In the genomic region with DNA sequence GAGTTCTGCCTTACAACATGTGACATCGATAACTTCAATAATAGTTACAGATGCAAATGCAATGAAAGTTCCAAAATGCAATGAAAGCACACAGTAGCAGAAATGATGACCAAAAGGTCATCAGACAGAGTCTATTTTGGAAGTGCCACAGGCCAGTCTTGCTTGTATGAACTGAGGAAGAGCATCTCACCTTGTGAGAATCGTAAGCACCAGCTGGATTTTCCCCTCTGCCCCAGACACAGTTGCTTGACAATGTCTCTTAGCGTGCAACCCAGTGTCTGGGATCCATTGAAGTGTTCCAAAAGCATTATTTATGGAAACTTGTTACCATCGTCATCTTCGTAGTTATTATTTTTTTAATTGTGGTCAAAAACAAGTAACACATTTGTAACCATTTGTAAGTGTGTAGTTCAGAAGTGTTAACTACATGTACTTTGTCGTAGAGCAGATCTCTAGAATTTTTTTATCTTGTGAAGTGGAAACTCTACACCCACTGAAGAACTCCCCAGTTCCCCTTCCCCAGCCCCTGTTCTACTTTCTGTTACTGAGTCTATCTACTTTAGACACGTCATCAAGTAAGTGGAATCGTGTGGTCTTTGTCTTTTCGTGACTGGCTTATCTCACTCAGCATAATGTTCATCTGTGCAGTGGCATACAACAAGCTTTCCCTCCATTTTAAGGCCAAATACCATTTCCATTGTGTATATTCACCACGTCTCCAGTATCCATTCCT, we compare ENCODE assay signal across 2 cellular contexts.
TF ChIP-seq lines count a peak whose summit lies in the region.

No MANE protein-coding gene starts in this region.

TF ChIP-seq in WTC11, 78 proteins besides CTCF, POLR2A, EP300 and RAD21 (continued from another document):
- TF ChIP-seq ZNF671 (CRISPR knock-in tag; IDR thresholded peaks at IDR 0.05): no peak
- no peak for TF ChIP-seq SMAD4 (CRISPR knock-in tag; IDR thresholded peaks at IDR 0.05)
- TF ChIP-seq IRF2 (CRISPR knock-in tag; IDR thresholded peaks at IDR 0.05; ENCODE audit: borderline replicate concordance, low read depth): no peak
- no peak for TF ChIP-seq NFE2L1 (CRISPR knock-in tag; IDR thresholded peaks at IDR 0.05)
- TF ChIP-seq PRRX2 (CRISPR knock-in tag; IDR thresholded peaks at IDR 0.05): no peak
- TF ChIP-seq, protein P1, sequence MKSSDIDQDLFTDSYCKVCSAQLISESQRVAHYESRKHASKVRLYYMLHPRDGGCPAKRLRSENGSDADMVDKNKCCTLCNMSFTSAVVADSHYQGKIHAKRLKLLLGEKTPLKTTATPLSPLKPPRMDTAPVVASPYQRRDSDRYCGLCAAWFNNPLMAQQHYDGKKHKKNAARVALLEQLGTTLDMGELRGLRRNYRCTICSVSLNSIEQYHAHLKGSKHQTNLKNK (CRISPR knock-in tag; IDR thresholded peaks at IDR 0.05): no peak
- TF ChIP-seq, protein P2, sequence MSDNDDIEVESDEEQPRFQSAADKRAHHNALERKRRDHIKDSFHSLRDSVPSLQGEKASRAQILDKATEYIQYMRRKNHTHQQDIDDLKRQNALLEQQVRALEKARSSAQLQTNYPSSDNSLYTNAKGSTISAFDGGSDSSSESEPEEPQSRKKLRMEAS (CRISPR knock-in tag; IDR thresholded peaks at IDR 0.05): no peak
- no peak for TF ChIP-seq NFATC4 (CRISPR knock-in tag; IDR thresholded peaks at IDR 0.05)
- no peak for TF ChIP-seq EMX1 (CRISPR knock-in tag; IDR thresholded peaks at IDR 0.05)
- no peak for TF ChIP-seq NFYB (CRISPR knock-in tag; conservative IDR thresholded peaks at IDR 0.05; ENCODE audit: low read depth)
- TF ChIP-seq, protein P3, sequence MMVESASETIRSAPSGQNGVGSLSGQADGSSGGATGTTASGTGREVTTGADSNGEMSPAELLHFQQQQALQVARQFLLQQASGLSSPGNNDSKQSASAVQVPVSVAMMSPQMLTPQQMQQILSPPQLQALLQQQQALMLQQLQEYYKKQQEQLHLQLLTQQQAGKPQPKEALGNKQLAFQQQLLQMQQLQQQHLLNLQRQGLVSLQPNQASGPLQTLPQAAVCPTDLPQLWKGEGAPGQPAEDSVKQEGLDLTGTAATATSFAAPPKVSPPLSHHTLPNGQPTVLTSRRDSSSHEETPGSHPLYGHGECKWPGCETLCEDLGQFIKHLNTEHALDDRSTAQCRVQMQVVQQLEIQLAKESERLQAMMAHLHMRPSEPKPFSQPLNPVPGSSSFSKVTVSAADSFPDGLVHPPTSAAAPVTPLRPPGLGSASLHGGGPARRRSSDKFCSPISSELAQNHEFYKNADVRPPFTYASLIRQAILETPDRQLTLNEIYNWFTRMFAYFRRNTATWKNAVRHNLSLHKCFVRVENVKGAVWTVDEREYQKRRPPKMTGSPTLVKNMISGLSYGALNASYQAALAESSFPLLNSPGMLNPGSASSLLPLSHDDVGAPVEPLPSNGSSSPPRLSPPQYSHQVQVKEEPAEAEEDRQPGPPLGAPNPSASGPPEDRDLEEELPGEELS (CRISPR knock-in tag; IDR thresholded peaks at IDR 0.05): no peak
- no peak for TF ChIP-seq TP53 (CRISPR knock-in tag; IDR thresholded peaks at IDR 0.05)
- TF ChIP-seq RELA (CRISPR knock-in tag; IDR thresholded peaks at IDR 0.05; ENCODE audit: borderline replicate concordance): no peak
- TF ChIP-seq GRHL2 (CRISPR knock-in tag; IDR thresholded peaks at IDR 0.05; ENCODE audit: insufficient replicate concordance, severe bottlenecking): no peak
- no peak for TF ChIP-seq ELF4 (CRISPR knock-in tag; IDR thresholded peaks at IDR 0.05; ENCODE audit: low read depth)
- no peak for TF ChIP-seq GABPB1 (CRISPR knock-in tag; IDR thresholded peaks at IDR 0.05)
- TF ChIP-seq, protein P4, sequence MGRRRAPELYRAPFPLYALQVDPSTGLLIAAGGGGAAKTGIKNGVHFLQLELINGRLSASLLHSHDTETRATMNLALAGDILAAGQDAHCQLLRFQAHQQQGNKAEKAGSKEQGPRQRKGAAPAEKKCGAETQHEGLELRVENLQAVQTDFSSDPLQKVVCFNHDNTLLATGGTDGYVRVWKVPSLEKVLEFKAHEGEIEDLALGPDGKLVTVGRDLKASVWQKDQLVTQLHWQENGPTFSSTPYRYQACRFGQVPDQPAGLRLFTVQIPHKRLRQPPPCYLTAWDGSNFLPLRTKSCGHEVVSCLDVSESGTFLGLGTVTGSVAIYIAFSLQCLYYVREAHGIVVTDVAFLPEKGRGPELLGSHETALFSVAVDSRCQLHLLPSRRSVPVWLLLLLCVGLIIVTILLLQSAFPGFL (CRISPR knock-in tag; IDR thresholded peaks at IDR 0.05; ENCODE audit: borderline replicate concordance): no peak

TF ChIP-seq in H1, 55 proteins besides CTCF, POLR2A, EP300 and RAD21 (continued from another document):
- no peak for TF ChIP-seq NRF1 (IDR thresholded peaks at IDR 0.05; ENCODE audit: low read depth, low read length)
- TF ChIP-seq TBP (IDR thresholded peaks at IDR 0.05; ENCODE audit: low read depth, low read length): no peak
- no peak for TF ChIP-seq HDAC6 (IDR thresholded peaks at IDR 0.05; ENCODE audit: low read depth, low read length)
